Comparison of ENCODE assay signal across 28 cellular contexts in genomic region chr2:162587653-162588052, GRCh38.
"Had no signal": no experiment of that assay in that cellular context is flagged by ENCODE, and none has a peak within 500 bp of the region (broad histone marks: within the 10 kb centered on the region; RNA-seq: fewer than 3 reads in every experiment).

No MANE protein-coding gene starts in this region.

- FAIRE-seq: pancreas had no signal

- H3K27ac ChIP-seq: neutrophil, pancreas, psoas muscle, skin epidermis, spleen, suprapubic skin, testis, tibial artery, transverse colon, upper lobe of right lung, uterus had no signal

- H3K4me1 ChIP-seq: psoas muscle, spleen, suprapubic skin, testis, tibial artery, transverse colon, upper lobe of right lung, uterus had no signal

- H3K4me3 ChIP-seq: pancreas, psoas muscle, skin epidermis, smooth muscle cell, spleen, suprapubic skin, testis, tibial artery, transverse colon, upper lobe of right lung, uterus had no signal

- H3K36me3 ChIP-seq: neutrophil, pancreas, spleen, suprapubic skin, tibial artery, transverse colon, upper lobe of right lung, uterus had no signal

- H3K4me2 ChIP-seq: smooth muscle cell had no signal

- ATAC-seq: naive thymus-derived CD8-positive, alpha-beta T cell; natural killer cell treated with Interleukin-12 subunit alpha and Interleukin-12 subunit beta and Interleukin-15 and Interleukin-18, amount 100 ng/mL, for 72 hours; psoas muscle; right cardiac atrium; sciatic nerve; stimulated activated memory B cell treated with anti-CD40 and anti-IgM and Interleukin-4, amounts not matched to agents 10 μg/mL and 1 μg/mL and 100 μg/mL, for 72 hours; stimulated activated naive CD8-positive, alpha-beta T cell treated with anti-CD3 and anti-CD28 coated beads, Interleukin-15, amount 100 ng/mL, for 72 hours; stimulated activated naive CD8-positive, alpha-beta T cell treated with anti-CD3 and anti-CD28 coated beads, Interleukin-15, Interleukin-2, amounts not matched to agents 100 U/mL and 50 U/mL, for 24 hours; upper lobe of right lung had no signal

- H3K27me3 ChIP-seq: neutrophil, pancreas, spleen, suprapubic skin, testis, tibial artery, transverse colon, upper lobe of right lung, uterus had no signal

- H3K9me3 ChIP-seq: neutrophil, pancreas, psoas muscle, spleen, suprapubic skin, testis, tibial artery, transverse colon, upper lobe of right lung, uterus had no signal

- DNase-seq: naive thymus-derived CD8-positive, alpha-beta T cell; nephron progenitor cell; nucleus accumbens; pancreas; psoas muscle; right cardiac atrium; spleen; stimulated activated CD4-positive, alpha-beta T cell treated with anti-CD3 and anti-CD28 coated beads, Interleukin-12 subunit alpha, Interleukin-12 subunit beta, amount 100 ng/mL, for 4 hours; stimulated activated CD4-positive, alpha-beta T cell treated with anti-CD3 and anti-CD28 coated beads, Interleukin-1b, Interleukin-23, amount 100 ng/mL, for 48 hours; stimulated activated CD4-positive, alpha-beta T cell treated with anti-CD3 and anti-CD28 coated beads, Interleukin-4, amount 100 ng/mL, for 1 hour; stimulated activated CD4-positive, alpha-beta T cell treated with anti-CD3 and anti-CD28 coated beads, Interleukin-4, amount 100 ng/mL, for 4 hours; stimulated activated CD8-positive, alpha-beta memory T cell treated with anti-CD3 and anti-CD28 coated beads, Interleukin-4, amount 100 ng/mL, for 48 hours; stimulated activated naive CD4-positive, alpha-beta T cell; stimulated activated naive CD8-positive, alpha-beta T cell treated with anti-CD3 and anti-CD28 coated beads, Interleukin-15, amount 100 ng/mL, for 72 hours; stimulated activated naive CD8-positive, alpha-beta T cell treated with anti-CD3 and anti-CD28 coated beads, Interleukin-15, Interleukin-2, amounts not matched to agents 100 U/mL and 50 U/mL, for 24 hours; substantia nigra; testis; tibial artery; transverse colon; upper lobe of right lung; uterus had no signal
